In genomic region chr22:46376908-46377565, GRCh38 we compare ENCODE assay signal across 1 cellular context.
TF ChIP-seq lines count a peak whose summit lies in the region.

No MANE protein-coding gene starts in this region.

TF ChIP-seq in GM23338, 12 proteins besides CTCF, POLR2A, EP300 and RAD21 (continued from another document):
- no peak for TF ChIP-seq ZNF462 (CRISPR knock-in tag; IDR thresholded peaks at IDR 0.05)
- no peak for TF ChIP-seq JUNB (IDR thresholded peaks at IDR 0.05; ENCODE audit: unreplicated experiment)
- TF ChIP-seq POLR2AphosphoS5 (IDR thresholded peaks at IDR 0.05; ENCODE audit: low read depth): no peak
- no peak for TF ChIP-seq REST (IDR thresholded peaks at IDR 0.05; ENCODE audit: unreplicated experiment)
TF ChIP-seq in GM23338: peak in this region for 0.
